In the genomic region with DNA sequence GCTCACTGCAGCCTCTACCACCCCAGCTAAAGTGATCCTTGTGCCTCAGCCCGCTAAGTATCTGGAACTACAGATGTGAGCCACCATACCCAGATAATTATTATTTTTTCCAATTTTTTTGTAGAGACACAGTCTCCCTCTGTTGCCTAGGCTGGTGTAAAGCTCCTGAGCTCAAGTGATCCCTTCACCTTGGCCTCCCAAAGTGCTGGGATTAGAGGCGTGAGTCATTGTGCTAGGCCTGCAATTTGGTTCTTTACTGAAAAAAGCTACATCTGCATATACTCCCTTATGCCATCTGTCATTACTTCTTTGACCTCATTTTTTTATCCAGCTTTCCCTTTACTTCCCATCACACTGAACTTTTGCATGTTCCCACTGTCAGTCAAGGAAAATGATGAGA, we compare ENCODE assay signal across 21 cellular contexts.
DNase-seq lines count a peak whose midpoint lies in the region; ATAC-seq and TF ChIP-seq lines count a peak whose summit lies in the region.
"Had no signal": no experiment of that assay in that cellular context is flagged by ENCODE, and none has a peak within 500 bp of the region (broad histone marks: within the 10 kb centered on the region; RNA-seq: fewer than 3 reads in every experiment).

No MANE protein-coding gene starts in this region.

- H3K27me3 Mint-ChIP-seq in endodermal cell (ENCODE audit: insufficient read depth) = no peaks in the 10 kb centered on the region
- H3K27me3 Mint-ChIP-seq in T-helper 2 cell treated with Interferon-gamma antibody and Interleukin-4, amounts not matched to agents 5 μg/mL and 100 μg/mL, for 36 hours (ENCODE audit: low read depth) = no peaks in the 10 kb centered on the region
- H3K27me3 Mint-ChIP-seq: B cell, IgD-negative memory B cell had no signal

- no peaks in the 10 kb centered on the region for H3K4me1 ChIP-seq in endodermal cell (ENCODE audit: control insufficient read depth, insufficient read depth, low read length)
- no peaks in the 10 kb centered on the region for H3K4me1 ChIP-seq in vagina

- ATAC-seq in GM21390 (IDR thresholded peaks at IDR 0.05; ENCODE audit: unreplicated experiment) = no peak

- H3K9ac ChIP-seq in endodermal cell (ENCODE audit: extremely low read depth, low read length, poor library complexity, severe bottlenecking) = no peak overlapping the region

- no peak for TF ChIP-seq POLR2A in vagina (IDR thresholded peaks at IDR 0.05)

- H3K27ac Mint-ChIP-seq in endodermal cell = peak overlapping the region; percentile 75
- no peak overlapping the region for H3K27ac Mint-ChIP-seq in T-helper 2 cell treated with Interferon-gamma antibody and Interleukin-4, amounts not matched to agents 5 μg/mL and 100 μg/mL, for 36 hours
- H3K27ac Mint-ChIP-seq: B cell, IgD-negative memory B cell had no signal

- H3K27ac ChIP-seq in endodermal cell (ENCODE audit: low read depth, low read length) (no peak overlapping the region), vagina (no peak overlapping the region)
- H3K27ac ChIP-seq: SK-N-MC had no signal

- H3K36me3 ChIP-seq in MG63 = no peaks in the 10 kb centered on the region
- no peaks in the 10 kb centered on the region for H3K36me3 ChIP-seq in endodermal cell (ENCODE audit: control insufficient read depth, insufficient read depth, low read length)
- H3K36me3 ChIP-seq in vagina = no peaks in the 10 kb centered on the region

- H3K9me3 Mint-ChIP-seq in endodermal cell = no peaks in the 10 kb centered on the region
- H3K9me3 Mint-ChIP-seq in T-helper 2 cell treated with Interferon-gamma antibody and Interleukin-4, amounts not matched to agents 5 μg/mL and 100 μg/mL, for 36 hours = peaks cover 18% of the 10 kb centered on the region

- H3K4me3 Mint-ChIP-seq in endodermal cell = no peak overlapping the region
- H3K4me3 Mint-ChIP-seq in T-helper 2 cell treated with Interferon-gamma antibody and Interleukin-4, amounts not matched to agents 5 μg/mL and 100 μg/mL, for 36 hours = no peak overlapping the region
- H3K4me3 Mint-ChIP-seq: B cell, IgD-negative memory B cell had no signal

- WGBS in endodermal cell (ENCODE audit: insufficient coverage in 1 of 2, insufficient read length in 1 of 2), 2 experiments = 70 to 100% methylated on average over 1 of the region's 2 CpGs

- H3K9me3 ChIP-seq in MG63 (no peaks in the 10 kb centered on the region), endodermal cell (ENCODE audit: control insufficient read depth, low read length) (no peaks in the 10 kb centered on the region), vagina (no peaks in the 10 kb centered on the region)

- DNase-seq in DMS 273 (lab: John Stamatoyannopoulos, UW; ENCODE audit: unreplicated experiment) (peak; percentile 54), MG63 (peak; percentile 60), NCI-H69 (lab: John Stamatoyannopoulos, UW) (peak; percentile 67), endodermal cell (peak; percentile 48), cerebellar cortex (ENCODE audit: low spot score) (no peak), vagina (ENCODE audit: extremely low spot score in 2 of 2) (no peak)
- DNase-seq in T-helper 2 cell treated with Interferon-gamma antibody and Interleukin-4, amounts not matched to agents 5 μg/mL and 100 μg/mL, for 36 hours (ENCODE audit: low spot score) = no peak
- DNase-seq: 8988T, H7, Karpas-422, NCI-H1092, NCI-H1436 treated with DMSO at 0.1 percent for 48 hours, NCI-H2081 treated with DMSO at 0.1 percent for 48 hours, NCI-H226, NCI-H526 treated with DMSO at 0.1 percent for 48 hours, OCI-M1, Right ventricle myocardium superior had no signal

- TF ChIP-seq CTCF in endodermal cell (conservative IDR thresholded peaks at IDR 0.05) = no peak
- no peak for TF ChIP-seq CTCF in vagina (IDR thresholded peaks at IDR 0.05)

- no peaks in the 10 kb centered on the region for H3K4me1 Mint-ChIP-seq in endodermal cell
- no peaks in the 10 kb centered on the region for H3K4me1 Mint-ChIP-seq in T-helper 2 cell treated with Interferon-gamma antibody and Interleukin-4, amounts not matched to agents 5 μg/mL and 100 μg/mL, for 36 hours (ENCODE audit: low read depth)
- H3K4me1 Mint-ChIP-seq: B cell, IgD-negative memory B cell had no signal

- intact Hi-C loops in vagina (cut with DNase I) = no loop called here

- H3K36me3 Mint-ChIP-seq in endodermal cell (ENCODE audit: low read depth) = no peaks in the 10 kb centered on the region
- H3K36me3 Mint-ChIP-seq in T-helper 2 cell treated with Interferon-gamma antibody and Interleukin-4, amounts not matched to agents 5 μg/mL and 100 μg/mL, for 36 hours (ENCODE audit: low read depth) = no peaks in the 10 kb centered on the region
- H3K36me3 Mint-ChIP-seq: IgD-negative memory B cell had no signal

- H3K27me3 ChIP-seq in MG63 (no peaks in the 10 kb centered on the region), endodermal cell (ENCODE audit: control insufficient read depth, insufficient read depth, low read length, poor library complexity, severe bottlenecking) (no peaks in the 10 kb centered on the region), vagina (no peaks in the 10 kb centered on the region)

- H3K4me3 ChIP-seq in MG63 (no peak overlapping the region), endodermal cell (ENCODE audit: low read length) (no peak overlapping the region), vagina (no peak overlapping the region)
- H3K4me3 ChIP-seq: SK-N-MC had no signal

Comparison
In these comparisons a context has a peak if more than half of its experiments do, and no peak if none do; other contexts are left out.
1. DNase-seq: peak in DMS 273 (single experiment), MG63 (single experiment), NCI-H69 (single experiment) and endodermal cell (single experiment); none in T-helper 2 cell treated with Interferon-gamma antibody and Interleukin-4, amounts not matched to agents 5 μg/mL and 100 μg/mL, for 36 hours (single experiment), cerebellar cortex (single experiment) and vagina (0 of 2).